Comparison of ENCODE assay signal across 25 cellular contexts in genomic region chr4:150714462-150715438, GRCh38.
DNase-seq lines count a peak whose midpoint lies in the region; ATAC-seq and TF ChIP-seq lines count a peak whose summit lies in the region.
"Had no signal": no experiment of that assay in that cellular context is flagged by ENCODE, and none has a peak within 500 bp of the region (broad histone marks: within the 10 kb centered on the region; RNA-seq: fewer than 3 reads in every experiment).

No MANE protein-coding gene starts in this region.

- TF ChIP-seq CTCF in 22Rv1 (IDR thresholded peaks at IDR 0.05) (no peak), endodermal cell (conservative IDR thresholded peaks at IDR 0.05) (no peak), right lobe of liver (IDR thresholded peaks at IDR 0.05) (no peak), testis (IDR thresholded peaks at IDR 0.05) (no peak)

- no peak for TF ChIP-seq POLR2A in right lobe of liver (IDR thresholded peaks at IDR 0.05)
- no peak for TF ChIP-seq POLR2A in testis (IDR thresholded peaks at IDR 0.05)

- peaks cover 4% of the 10 kb centered on the region for H3K36me3 ChIP-seq in endodermal cell (ENCODE audit: control insufficient read depth, insufficient read depth, low read length)
- H3K36me3 ChIP-seq in right lobe of liver: no peaks in the 10 kb centered on the region
- no peaks in the 10 kb centered on the region for H3K36me3 ChIP-seq in testis (ENCODE audit: low read depth, missing control alignments)
- H3K36me3 ChIP-seq: MG63 had no signal

- no peaks in the 10 kb centered on the region for H3K27me3 Mint-ChIP-seq in endodermal cell (ENCODE audit: insufficient read depth)
- H3K27me3 Mint-ChIP-seq: CD4-positive, alpha-beta memory T cell; IgD-negative memory B cell had no signal

- 96 to 100% methylated on average over 2 of the region's 2 CpGs for WGBS in endodermal cell (ENCODE audit: insufficient coverage in 1 of 2, insufficient read length in 1 of 2), 2 experiments
- WGBS in right lobe of liver (ENCODE audit: insufficient coverage, low coverage, low lambda C conversion rate, missing lambda C conversion rate): 48% methylated on average over 2 of the region's 2 CpGs
- 80 to 84% methylated on average over 2 of the region's 2 CpGs for WGBS in testis, 2 donors

- H3K27ac ChIP-seq in 22Rv1: peak overlapping the region; percentile 23; the same call in 1 of the 2 replicates
- H3K27ac ChIP-seq in endodermal cell (ENCODE audit: low read depth, low read length): no peak overlapping the region
- H3K27ac ChIP-seq in right lobe of liver: no peak overlapping the region
- H3K27ac ChIP-seq in testis: no peak overlapping the region
- H3K27ac ChIP-seq: A549, HL-60 had no signal

- peak overlapping the region; percentile 26 for H3K4me3 ChIP-seq in endodermal cell (ENCODE audit: low read length)
- no peak overlapping the region for H3K4me3 ChIP-seq in right lobe of liver
- no peak overlapping the region for H3K4me3 ChIP-seq in testis
- H3K4me3 ChIP-seq: A549, MG63 had no signal

- H3K9me3 ChIP-seq in endodermal cell (ENCODE audit: control insufficient read depth, low read length): no peaks in the 10 kb centered on the region
- H3K9me3 ChIP-seq in right lobe of liver: no peaks in the 10 kb centered on the region
- H3K9me3 ChIP-seq in testis: no peaks in the 10 kb centered on the region
- H3K9me3 ChIP-seq: A549, MG63, SK-N-SH had no signal

- H3K9me3 Mint-ChIP-seq in endodermal cell: no peaks in the 10 kb centered on the region
- H3K9me3 Mint-ChIP-seq: CD4-positive, alpha-beta memory T cell; HFFc6 had no signal

- DNase-seq in NCI-H146 (lab: John Stamatoyannopoulos, UW) (peak; percentile 27), endodermal cell (no peak), right lobe of liver (no peak), testis (no peak), GM19240 (ENCODE audit: insufficient read length, low spot score) (no peak)
- DNase-seq: Calu3; CD4-positive, alpha-beta memory T cell; DMS79; H7; HFFc6; Karpas-422; MG63; NCI-H1092; NCI-H1694; NCI-H2081 treated with DMSO at 0.1 percent for 48 hours; NCI-H774; PC-3; RPMI8226; SHP77 treated with DMSO at 0.1 percent for 48 hours; SK-N-SH had no signal

- ATAC-seq in right lobe of liver: peak; percentile 61 to 89 (median 76)
- ATAC-seq in HG02642 (IDR thresholded peaks at IDR 0.05; ENCODE audit: poor library complexity, unreplicated experiment): no peak
- ATAC-seq: A549, PC-3 had no signal

- H3K27ac Mint-ChIP-seq in endodermal cell: no peak overlapping the region
- H3K27ac Mint-ChIP-seq: CD4-positive, alpha-beta memory T cell; HFFc6; IgD-negative memory B cell had no signal

- no peak overlapping the region for H3K9ac ChIP-seq in endodermal cell (ENCODE audit: extremely low read depth, low read length, poor library complexity, severe bottlenecking)
- H3K9ac ChIP-seq: SK-N-SH had no signal

- no peaks in the 10 kb centered on the region for H3K36me3 Mint-ChIP-seq in endodermal cell (ENCODE audit: low read depth)

- no peaks in the 10 kb centered on the region for H3K4me1 ChIP-seq in endodermal cell (ENCODE audit: control insufficient read depth, insufficient read depth, low read length)
- H3K4me1 ChIP-seq in right lobe of liver: peaks cover 0 to 10% (median 4%) of the 10 kb centered on the region in 4 donors
- no peaks in the 10 kb centered on the region for H3K4me1 ChIP-seq in testis
- H3K4me1 ChIP-seq: A549 had no signal

- no peak overlapping the region for H3K4me3 Mint-ChIP-seq in endodermal cell
- H3K4me3 Mint-ChIP-seq: CD4-positive, alpha-beta memory T cell; HFFc6 had no signal

- H3K4me1 Mint-ChIP-seq in endodermal cell: peaks cover 9% of the 10 kb centered on the region

- intact Hi-C loops in right lobe of liver (cut with DNase I) (no loop called here), testis (cut with DNase I; ENCODE audit: low total_unique reads) (no loop called here)

- H3K27me3 ChIP-seq in endodermal cell (ENCODE audit: control insufficient read depth, insufficient read depth, low read length, poor library complexity, severe bottlenecking) (no peaks in the 10 kb centered on the region), right lobe of liver (no peaks in the 10 kb centered on the region), testis (no peaks in the 10 kb centered on the region)
- H3K27me3 ChIP-seq: MG63 had no signal
